In genomic region chr19:17294051-17294891, GRCh38 we compare ENCODE assay signal across 8 cellular contexts. TPM values are rescaled to one million over a fixed set of nuclear protein-coding genes. Genes with fewer than 3 reads are reported as not detected.
A peak's percentile ranks its signal among the peaks of the same experiment; 100 is the strongest.
DNase-seq lines count a peak whose midpoint lies in the region; ATAC-seq, FAIRE-seq and TF ChIP-seq lines count a peak whose summit lies in the region.

No MANE protein-coding gene starts in this region.

- H3K27ac Mint-ChIP-seq in MCF 10A (ENCODE audit: low read depth, unreplicated experiment), result no peak overlapping the region
- no peak overlapping the region for H3K27ac Mint-ChIP-seq in endodermal cell

- no peak overlapping the region for H3K9ac ChIP-seq in endodermal cell (ENCODE audit: extremely low read depth, low read length, poor library complexity, severe bottlenecking)
- H3K9ac ChIP-seq in kidney (ENCODE audit: low read length in 2 of 2), result no peak overlapping the region

- H3K4me3 ChIP-seq in breast epithelium, result no peak overlapping the region
- H3K4me3 ChIP-seq in endodermal cell (ENCODE audit: low read length), result no peak overlapping the region
- no peak overlapping the region for H3K4me3 ChIP-seq in kidney (ENCODE audit: low read length in 2 of 2)
- H3K4me3 ChIP-seq in stomach, result no peak overlapping the region

- CTCF ChIA-PET in MCF 10A (lab: Yijun Ruan, JAX), result interaction anchor here (0.6 to 2.2 kb wide), 5 partner anchors 11 to 169 kb away, joined by 3 to 13 read pairs (median 4); partner anchors contain the start of gene MRPL34

- H3K9me3 ChIP-seq in breast epithelium (peaks cover 0 to 5% of the 10 kb centered on the region in 2 donors), endodermal cell (ENCODE audit: control insufficient read depth, low read length) (peaks cover 10% of the 10 kb centered on the region), kidney (ENCODE audit: control insufficient read depth in 1 of 2, low read length in 2 of 2) (no peaks in the 10 kb centered on the region), stomach (peaks cover 0 to 5% (median 0%) of the 10 kb centered on the region in 4 donors)

- POLR2A ChIA-PET in MCF 10A (lab: Yijun Ruan, JAX), result interaction anchor here (0.7 to 3.3 kb wide), 4 partner anchors 11 to 981 kb away, joined by 3 to 17 read pairs (median 5); partner anchors contain the start of genes MRPL34 and SLC27A1

- H3K4me3 Mint-ChIP-seq in MCF 10A (ENCODE audit: unreplicated experiment), result peak overlapping the region; percentile 80
- H3K4me3 Mint-ChIP-seq in endodermal cell, result no peak overlapping the region

- TF ChIP-seq EP300 in stomach (IDR thresholded peaks at IDR 0.05), result no peak

- TF ChIP-seq CTCF in MCF 10A (IDR thresholded peaks at IDR 0.05; ENCODE audit: unreplicated experiment) (no peak), breast epithelium (IDR thresholded peaks at IDR 0.05) (no peak), endodermal cell (conservative IDR thresholded peaks at IDR 0.05) (no peak), kidney (IDR thresholded peaks at IDR 0.05; ENCODE audit: borderline replicate concordance, extremely low read depth, insufficient read depth) (no peak), stomach (IDR thresholded peaks at IDR 0.05) (no peak)

- no peak overlapping the region for H3K27ac ChIP-seq in breast epithelium
- H3K27ac ChIP-seq in endodermal cell (ENCODE audit: low read depth, low read length), result no peak overlapping the region
- H3K27ac ChIP-seq in kidney (ENCODE audit: low read depth in 2 of 2, low read length in 2 of 2), result no peak overlapping the region
- H3K27ac ChIP-seq in stomach, result no peak overlapping the region

- no peak for ATAC-seq in GM18517 (IDR thresholded peaks at IDR 0.05; ENCODE audit: unreplicated experiment)

- intact Hi-C loops in MCF 10A (cut with micrococcal nuclease) (loop anchor here (5.0 kb wide), 1 partner anchor 53 kb away; no protein-coding TSS in a partner anchor), breast epithelium (cut with DNase I; ENCODE audit: low total_unique reads) (no loop called here), kidney (cut with DNase I) (no loop called here), stomach (cut with DNase I; ENCODE audit: low total_unique reads) (no loop called here)

- H3K9me3 Mint-ChIP-seq in MCF 10A (ENCODE audit: unreplicated experiment) (no peaks in the 10 kb centered on the region), endodermal cell (peaks cover 13% of the 10 kb centered on the region)

- FAIRE-seq in kidney (lab: Jason Lieb, UNC), result no peak

- H3K27me3 ChIP-seq in breast epithelium, result no peaks in the 10 kb centered on the region
- H3K27me3 ChIP-seq in endodermal cell (ENCODE audit: control insufficient read depth, insufficient read depth, low read length, poor library complexity, severe bottlenecking), result no peaks in the 10 kb centered on the region
- no peaks in the 10 kb centered on the region for H3K27me3 ChIP-seq in stomach

- DNase-seq in MCF 10A (ENCODE audit: unreplicated experiment) (peak; percentile 67), breast epithelium (ENCODE audit: low spot score in 2 of 2) (no peak), UCSD-AML1 (lab: John Stamatoyannopoulos, UW; ENCODE audit: unreplicated experiment) (peak; percentile 54), endodermal cell (peak; percentile 96), kidney (no peak), stomach (no peak)
- DNase-seq in stimulated activated naive CD4-positive, alpha-beta T cell (lab: John Stamatoyannopoulos, UW), result peak in 4 of 6 experiments; percentile 17 to 39 (median 20)

- no TSS peak for BruUV-seq in MCF 10A (replicated peaks; lab: Mats Ljungman, UMichigan)

- H3K36me3 ChIP-seq in breast epithelium, result no peaks in the 10 kb centered on the region
- H3K36me3 ChIP-seq in endodermal cell (ENCODE audit: control insufficient read depth, insufficient read depth, low read length), result peaks cover 20% of the 10 kb centered on the region
- no peaks in the 10 kb centered on the region for H3K36me3 ChIP-seq in kidney (ENCODE audit: control insufficient read depth in 1 of 2, insufficient read depth in 2 of 2, low read length in 2 of 2)
- peaks cover 0 to 26% (median 13%) of the 10 kb centered on the region in 4 donors for H3K36me3 ChIP-seq in stomach

- TF ChIP-seq POLR2A in breast epithelium (IDR thresholded peaks at IDR 0.05) (no peak), stomach (IDR thresholded peaks at IDR 0.05) (no peak)

- peaks cover 17% of the 10 kb centered on the region for H3K36me3 Mint-ChIP-seq in MCF 10A (ENCODE audit: insufficient read depth, unreplicated experiment)
- H3K36me3 Mint-ChIP-seq in endodermal cell (ENCODE audit: low read depth), result peaks cover 21% of the 10 kb centered on the region

- WGBS in endodermal cell (ENCODE audit: insufficient coverage in 1 of 2, insufficient read length in 1 of 2), 2 experiments, result 83 to 85% methylated on average over 35 to 48 of the region's 48 CpGs
- WGBS in stomach, 5 donors, result 77 to 81% (median 80%) methylated on average over 41 to 48 of the region's 48 CpGs

- H3K27me3 Mint-ChIP-seq in MCF 10A (ENCODE audit: insufficient read depth, unreplicated experiment), result no peaks in the 10 kb centered on the region
- no peaks in the 10 kb centered on the region for H3K27me3 Mint-ChIP-seq in endodermal cell (ENCODE audit: insufficient read depth)

- H3K4me1 Mint-ChIP-seq in MCF 10A (ENCODE audit: insufficient read depth, unreplicated experiment) (peaks cover 4% of the 10 kb centered on the region), endodermal cell (no peaks in the 10 kb centered on the region)

- H3K4me1 ChIP-seq in breast epithelium (no peaks in the 10 kb centered on the region), endodermal cell (ENCODE audit: control insufficient read depth, insufficient read depth, low read length) (no peaks in the 10 kb centered on the region), kidney (ENCODE audit: control insufficient read depth in 1 of 2, insufficient read depth in 1 of 2, low read depth in 1 of 2, low read length in 2 of 2) (no peaks in the 10 kb centered on the region), stomach (peaks cover 0 to 30% (median 23%) of the 10 kb centered on the region in 4 donors)

RNA-seq across cellular contexts. Expression of gene ABHD8, which starts 9.0 kb away (rescaled TPM):
- 4.1 and 6.4 TPM in 2 replicates for total RNA-seq in MCF 10A (2022)
- total RNA-seq in breast epithelium, result 10 to 100 TPM in 2 of 3 donors, 1 to 10 TPM in 1; 6.7 to 14.4 (median 11.0) TPM
- total RNA-seq in endodermal cell, result 10 to 100 TPM; 11.6 to 21.1 TPM
- 9.7 TPM for polyA plus RNA-seq in endodermal cell (2013, experiment 1 of 2)
- 10.2 TPM for polyA plus RNA-seq in endodermal cell (2013, experiment 2 of 2)
- total RNA-seq in kidney, result 9.6 TPM
- 20.0 TPM for polyA plus RNA-seq in kidney (ENCODE audit: insufficient read depth, low read depth, low replicate concordance)
- total RNA-seq in stomach, result 10 to 100 TPM in 3 of 5 donors, 1 to 10 TPM in 2; 4.9 to 28.1 (median 15.2) TPM
- 10 to 100 TPM in 1 of 3 donors, 1 to 10 TPM in 2; 8.0 to 12.0 (median 9.8) TPM for polyA plus RNA-seq in stomach

RNA-seq across cellular contexts. Expression of gene MRPL34, which starts 11.4 kb away (rescaled TPM):
- total RNA-seq in MCF 10A (2022) (58.8 and 65.8 TPM in 2 replicates), breast epithelium (100 to 1,000 TPM in 1 of 3 donors, 10 to 100 TPM in 2; 88.5 to 139 (median 98.0) TPM), endodermal cell (10 to 100 TPM; 58.1 to 62.2 TPM), kidney (59.3 TPM), stomach (100 to 1,000 TPM in 3 of 5 donors, 10 to 100 TPM in 1, 1 to 10 TPM in 1; 6.6 to 167 (median 142) TPM)
- polyA plus RNA-seq in endodermal cell (2013, experiment 1 of 2), result 51.9 TPM
- polyA plus RNA-seq in endodermal cell (2013, experiment 2 of 2), result 48.7 TPM
- polyA plus RNA-seq in kidney (ENCODE audit: insufficient read depth, low read depth, low replicate concordance) (369 TPM), stomach (100 to 1,000 TPM; 161 to 200 (median 192) TPM)

RNA-seq across cellular contexts. Expression of gene ANKLE1, which starts 12.6 kb away (rescaled TPM):
- 0.16 and 1.0 TPM in 2 replicates for total RNA-seq in MCF 10A (2022)
- total RNA-seq in breast epithelium, result 1 to 10 TPM in 2 of 3 donors, under 1 TPM in 1; 0.96 to 1.6 (median 1.0) TPM
- total RNA-seq in endodermal cell, result 1 to 10 TPM; 4.6 to 9.9 TPM
- 4.4 TPM for polyA plus RNA-seq in endodermal cell (2013, experiment 1 of 2)
- polyA plus RNA-seq in endodermal cell (2013, experiment 2 of 2), result 5.1 TPM
- 0.54 TPM for total RNA-seq in kidney
- not detected for polyA plus RNA-seq in kidney (ENCODE audit: insufficient read depth, low read depth, low replicate concordance)
- total RNA-seq in stomach, result under 1 TPM in 1 of 5 donors, not detected in 4; 0.18 TPM
- under 1 TPM in 1 of 3 donors, not detected in 2; 0.63 TPM for polyA plus RNA-seq in stomach

RNA-seq across cellular contexts. Expression of gene DDA1, which starts 15.1 kb away (rescaled TPM):
- total RNA-seq in MCF 10A (2022) (57.4 and 60.4 TPM in 2 replicates), breast epithelium (10 to 100 TPM in 2 of 3 donors, 1 to 10 TPM in 1; 9.2 to 18.7 (median 11.1) TPM), endodermal cell (10 to 100 TPM; 36.9 to 42.3 TPM), kidney (27.7 TPM), stomach (10 to 100 TPM in 4 of 5 donors, 1 to 10 TPM in 1; 2.2 to 56.0 (median 21.4) TPM)
- 46.5 TPM for polyA plus RNA-seq in endodermal cell (2013, experiment 1 of 2)
- polyA plus RNA-seq in endodermal cell (2013, experiment 2 of 2), result 62.7 TPM
- polyA plus RNA-seq in kidney (ENCODE audit: insufficient read depth, low read depth, low replicate concordance) (35.9 TPM), stomach (10 to 100 TPM; 30.8 to 63.7 (median 48.1) TPM)

RNA-seq across cellular contexts. Expression of gene BABAM1, which starts 27.0 kb away (rescaled TPM):
- total RNA-seq in MCF 10A (2022), result 96.1 and 104 TPM in 2 replicates
- total RNA-seq in breast epithelium, result 10 to 100 TPM; 48.5 to 65.6 (median 54.1) TPM
- 100 to 1,000 TPM; 136 to 151 TPM for total RNA-seq in endodermal cell
- 92.0 TPM for polyA plus RNA-seq in endodermal cell (2013, experiment 1 of 2)
- 81.9 TPM for polyA plus RNA-seq in endodermal cell (2013, experiment 2 of 2)
- 69.4 TPM for total RNA-seq in kidney
- 105 TPM for polyA plus RNA-seq in kidney (ENCODE audit: insufficient read depth, low read depth, low replicate concordance)
- total RNA-seq in stomach, result 100 to 1,000 TPM in 2 of 5 donors, 10 to 100 TPM in 3; 26.2 to 146 (median 59.7) TPM
- 10 to 100 TPM; 66.3 to 87.1 (median 79.9) TPM for polyA plus RNA-seq in stomach

Comparison
In these comparisons a context has a peak if more than half of its experiments do, and no peak if none do; other contexts are left out.
1. DNase-seq: peak in MCF 10A (single experiment), UCSD-AML1 (single experiment), endodermal cell (single experiment) and stimulated activated naive CD4-positive, alpha-beta T cell (4 of 6); none in breast epithelium (0 of 2), kidney (single experiment) and stomach (single experiment).